ENCODE assay signal across 8 cellular contexts in genomic region chrX:9341305-9342201, GRCh38.
DNase-seq lines count a peak whose midpoint lies in the region; ATAC-seq and TF ChIP-seq lines count a peak whose summit lies in the region.

No MANE protein-coding gene starts in this region.

- ATAC-seq in HCT116 (no peak), mucosa of descending colon (peak; percentile 60)

- H3K36me3 ChIP-seq in HCT116 (ENCODE audit: control insufficient read depth in 1 of 2, insufficient read depth in 2 of 2, low read length in 2 of 2) (no peaks in the 10 kb centered on the region), WERI-Rb-1 (no peaks in the 10 kb centered on the region), duodenal mucosa (ENCODE audit: control insufficient read depth in 1 of 2, insufficient read depth in 2 of 2, low read length in 2 of 2) (no peaks in the 10 kb centered on the region), mucosa of descending colon (ENCODE audit: low read depth) (no peaks in the 10 kb centered on the region), suprapubic skin (no peaks in the 10 kb centered on the region)

- peaks cover 8 to 11% of the 10 kb centered on the region in 2 experiments for H3K4me1 ChIP-seq in HCT116 (ENCODE audit: control insufficient read depth in 1 of 2, insufficient read depth in 2 of 2, low read length in 2 of 2)
- peaks cover 0 to 9% of the 10 kb centered on the region in 2 donors for H3K4me1 ChIP-seq in duodenal mucosa (ENCODE audit: control insufficient read depth in 1 of 2, insufficient read depth in 2 of 2, low read length in 2 of 2)
- peaks cover 7% of the 10 kb centered on the region for H3K4me1 ChIP-seq in mucosa of descending colon (ENCODE audit: low read depth)
- H3K4me1 ChIP-seq in suprapubic skin, result peaks cover 28% of the 10 kb centered on the region

- peak; percentile 71 for DNase-seq in DMS53 (lab: John Stamatoyannopoulos, UW)
- DNase-seq in DMS53 treated with DMSO at 0.1 percent for 48 hours (lab: John Stamatoyannopoulos, UW; ENCODE audit: unreplicated experiment), result no peak
- no peak for DNase-seq in HCT116 (ENCODE audit: low read depth, low spot score)
- DNase-seq in MV-4-11 (lab: John Stamatoyannopoulos, UW), result peak; percentile 87
- DNase-seq in WERI-Rb-1, result peak; percentile 24
- DNase-seq in mucosa of descending colon, result peak; percentile 66 to 90 (median 76)
- DNase-seq in suprapubic skin (ENCODE audit: low spot score in 2 of 2), result peak in 1 of 2 donors; percentile 73

- H3K9ac ChIP-seq in HCT116 (ENCODE audit: low read length), result no peak overlapping the region
- no peak overlapping the region for H3K9ac ChIP-seq in duodenal mucosa (ENCODE audit: low read depth in 1 of 2, low read length in 2 of 2)

- CTCF ChIA-PET in HCT116 (lab: Charles Lee), result no interaction called here

- no peak overlapping the region for H2AFZ ChIP-seq in HCT116 (ENCODE audit: low read depth, low read length, poor library complexity, severe bottlenecking)

- intact Hi-C loops in HCT116 (cut with micrococcal nuclease) (loop anchor here (1.0 kb wide), 1 partner anchor 122 kb away; no protein-coding TSS in a partner anchor), mucosa of descending colon (cut with DNase I, micrococcal nuclease) (loop anchor here in 1 of 2 donors (2.0 kb wide), 1 partner anchor 121 kb away; no protein-coding TSS in a partner anchor)

- POLR2A ChIA-PET in HCT116 (lab: Charles Lee), result no interaction called here

- H3K27ac ChIP-seq in HCT116 (ENCODE audit: low read depth, low read length) (no peak overlapping the region), WERI-Rb-1 (peak overlapping the region; percentile 36), duodenal mucosa (ENCODE audit: low read depth, low read length) (peak overlapping the region; percentile 20), suprapubic skin (peak overlapping the region; percentile 83)

- peak overlapping the region; percentile 57 for H3K4me2 ChIP-seq in HCT116 (ENCODE audit: low read length)

- WGBS in suprapubic skin, result 15% methylated on average over 15 of the region's 15 CpGs

- H3K27me3 ChIP-seq in HCT116 (ENCODE audit: insufficient read depth, low read length) (no peaks in the 10 kb centered on the region), WERI-Rb-1 (ENCODE audit: insufficient read depth, low read depth, severe bottlenecking) (peaks cover 14% of the 10 kb centered on the region), duodenal mucosa (ENCODE audit: control insufficient read depth in 1 of 2, insufficient read depth in 2 of 2, low read length in 2 of 2) (no peaks in the 10 kb centered on the region), suprapubic skin (no peaks in the 10 kb centered on the region)

- TF ChIP-seq EP300 in suprapubic skin (IDR thresholded peaks at IDR 0.05), result no peak

- BruUV-seq in HCT116 (replicated peaks; lab: Mats Ljungman, UMichigan), result no TSS peak

- TF ChIP-seq POLR2A in HCT116 (IDR thresholded peaks at IDR 0.05; ENCODE audit: borderline replicate concordance, extremely low read depth, insufficient read depth, insufficient read length), result no peak
- TF ChIP-seq POLR2A in suprapubic skin (IDR thresholded peaks at IDR 0.05), result no peak

- H3K4me3 ChIP-seq in HCT116 (replicated peaks in 1 of 2; ENCODE audit: low read depth in 1 of 2, low read length in 2 of 2), result no peak overlapping the region
- peak overlapping the region; percentile 25 for H3K4me3 ChIP-seq in WERI-Rb-1 (ENCODE audit: low read depth, low read length)
- H3K4me3 ChIP-seq in duodenal mucosa (ENCODE audit: low read depth in 1 of 2, low read length in 2 of 2), result peak overlapping the region; percentile 35 to 43
- H3K4me3 ChIP-seq in mucosa of descending colon, result no peak overlapping the region
- peak overlapping the region; percentile 16 for H3K4me3 ChIP-seq in suprapubic skin

- H3K9me3 ChIP-seq in HCT116 (ENCODE audit: control insufficient read depth in 1 of 2, insufficient read depth in 1 of 2, low read depth in 1 of 2, low read length in 2 of 2), result no peaks in the 10 kb centered on the region
- no peaks in the 10 kb centered on the region for H3K9me3 ChIP-seq in WERI-Rb-1 (ENCODE audit: severe bottlenecking)
- H3K9me3 ChIP-seq in duodenal mucosa (ENCODE audit: control insufficient read depth in 1 of 2, low read length in 2 of 2), result no peaks in the 10 kb centered on the region
- H3K9me3 ChIP-seq in mucosa of descending colon, result no peaks in the 10 kb centered on the region
- no peaks in the 10 kb centered on the region for H3K9me3 ChIP-seq in suprapubic skin

- TF ChIP-seq RAD21 in HCT116 (IDR thresholded peaks at IDR 0.05; ENCODE audit: low read depth), result no peak

- RAD21 ChIA-PET in HCT116 (lab: Charles Lee; ENCODE audit: low non-redundant PET in 1 of 2, low total read pairs in 2 of 2, uncharacterized antibody in 2 of 2, unreplicated experiment in 2 of 2), result no interaction called here

- no peak for TF ChIP-seq CTCF in HCT116 (IDR thresholded peaks at IDR 0.05 in 2 of 3, conservative IDR thresholded peaks at IDR 0.05 in 1 of 3; ENCODE audit: borderline replicate concordance in 1 of 3, insufficient read depth in 1 of 3, low read depth in 2 of 3, low read length in 2 of 3)
- no peak for TF ChIP-seq CTCF in WERI-Rb-1 (IDR thresholded peaks at IDR 0.05; ENCODE audit: low read depth, low read length)
- no peak for TF ChIP-seq CTCF in mucosa of descending colon (IDR thresholded peaks at IDR 0.05)
- TF ChIP-seq CTCF in suprapubic skin (IDR thresholded peaks at IDR 0.05), result no peak

- no peaks in the 10 kb centered on the region for H3K9me2 ChIP-seq in HCT116 (ENCODE audit: insufficient read depth)

- H3K79me2 ChIP-seq in HCT116 (ENCODE audit: insufficient read depth, low read length), result no peaks in the 10 kb centered on the region

- no peaks in the 10 kb centered on the region for H4K20me1 ChIP-seq in HCT116 (ENCODE audit: insufficient read depth)

TF ChIP-seq in HCT116, 20 proteins besides CTCF, POLR2A, EP300 and RAD21:
- TF ChIP-seq SP1 (IDR thresholded peaks at IDR 0.05; ENCODE audit: low read depth), result no peak
- no peak for TF ChIP-seq REST (IDR thresholded peaks at IDR 0.05; ENCODE audit: low read depth)
- no peak for TF ChIP-seq ELF1 (IDR thresholded peaks at IDR 0.05; ENCODE audit: borderline replicate concordance, low read depth)
- TF ChIP-seq ZBTB33 (IDR thresholded peaks at IDR 0.05; ENCODE audit: extremely low read depth, insufficient replicate concordance, low read length), result no peak
- no peak for TF ChIP-seq POLR2AphosphoS5 (IDR thresholded peaks at IDR 0.05; ENCODE audit: low read depth, low read length)
- no peak for TF ChIP-seq EZH2 (IDR thresholded peaks at IDR 0.05)
- TF ChIP-seq ZNF274 (IDR thresholded peaks at IDR 0.05; ENCODE audit: low read depth, low read length), result no peak
- no peak for TF ChIP-seq CEBPB (IDR thresholded peaks at IDR 0.05; ENCODE audit: low read depth)
- TF ChIP-seq YY1 (IDR thresholded peaks at IDR 0.05; ENCODE audit: extremely low read depth, insufficient replicate concordance, low read depth, low read length), result no peak
- no peak for TF ChIP-seq EZH2phosphoT487 (IDR thresholded peaks at IDR 0.05; ENCODE audit: borderline replicate concordance)
- TF ChIP-seq SIN3A (IDR thresholded peaks at IDR 0.05; ENCODE audit: low read depth), result no peak
- TF ChIP-seq FOSL1 (IDR thresholded peaks at IDR 0.05; ENCODE audit: low read depth), result no peak
- no peak for TF ChIP-seq ZFX (IDR thresholded peaks at IDR 0.05)
TF ChIP-seq in HCT116: peak in this region for 0.

Comparison
In these comparisons a context has a peak if more than half of its experiments do, and no peak if none do; other contexts are left out.
1. DNase-seq: peak in DMS53 (single experiment), MV-4-11 (single experiment), WERI-Rb-1 (single experiment) and mucosa of descending colon (3 of 3); none in DMS53 treated with DMSO at 0.1 percent for 48 hours (single experiment) and HCT116 (single experiment).
2. H3K4me3 ChIP-seq: peak in WERI-Rb-1 (single experiment), duodenal mucosa (2 of 2) and suprapubic skin (single experiment); none in HCT116 (0 of 2) and mucosa of descending colon (single experiment).